1 cellular context compared by ENCODE assay signal in the genomic region with DNA sequence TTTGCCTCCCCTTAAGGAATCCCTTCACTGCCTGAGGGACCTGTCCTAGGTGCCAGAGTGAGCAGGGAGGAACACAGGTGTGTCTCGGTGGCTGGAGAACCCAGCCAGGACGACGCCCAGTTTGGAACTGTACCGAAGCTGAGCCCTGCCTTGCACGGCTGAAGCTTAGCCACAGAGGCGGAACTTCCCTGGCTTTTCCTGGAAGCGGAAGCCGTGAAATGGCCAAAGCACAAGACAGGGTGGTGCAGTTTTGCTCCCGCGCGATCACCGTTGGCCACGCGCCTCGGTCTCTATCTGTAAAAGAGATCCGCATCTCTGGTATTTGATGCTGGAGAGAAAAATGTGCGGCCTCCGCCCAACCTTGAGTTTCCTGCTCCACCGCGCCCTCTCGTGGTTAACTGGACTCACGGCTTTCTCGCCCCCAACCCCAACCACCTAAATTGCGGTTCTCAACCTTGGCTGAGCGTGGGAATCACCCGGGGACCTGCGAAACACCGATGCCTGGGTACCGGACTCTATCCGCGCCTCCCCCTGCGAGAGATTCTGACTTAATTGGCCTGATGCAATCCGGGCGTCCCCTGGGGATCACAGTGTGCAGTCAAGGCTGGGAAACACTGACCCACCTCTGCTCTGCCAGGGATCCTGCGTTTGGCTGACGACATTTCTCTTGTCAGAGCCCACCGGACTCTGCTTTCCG.
TF ChIP-seq lines count a peak whose summit lies in the region.

No MANE protein-coding gene starts in this region.

TF ChIP-seq in SK-N-SH treated with all-trans-retinoic acid at 6 μM for 48 hours, 23 proteins besides CTCF, POLR2A, EP300 and RAD21 (continued from another document):
- TF ChIP-seq TSHZ2 (CRISPR knock-in tag; IDR thresholded peaks at IDR 0.05) (no peak), ZNF70 (CRISPR knock-in tag; IDR thresholded peaks at IDR 0.05) (no peak), ZNF8 (CRISPR knock-in tag; IDR thresholded peaks at IDR 0.05) (no peak), CSDC2 (CRISPR knock-in tag; IDR thresholded peaks at IDR 0.05) (no peak), PPARA (CRISPR knock-in tag; IDR thresholded peaks at IDR 0.05; ENCODE audit: borderline replicate concordance) (no peak)
- TF ChIP-seq, protein P1, sequence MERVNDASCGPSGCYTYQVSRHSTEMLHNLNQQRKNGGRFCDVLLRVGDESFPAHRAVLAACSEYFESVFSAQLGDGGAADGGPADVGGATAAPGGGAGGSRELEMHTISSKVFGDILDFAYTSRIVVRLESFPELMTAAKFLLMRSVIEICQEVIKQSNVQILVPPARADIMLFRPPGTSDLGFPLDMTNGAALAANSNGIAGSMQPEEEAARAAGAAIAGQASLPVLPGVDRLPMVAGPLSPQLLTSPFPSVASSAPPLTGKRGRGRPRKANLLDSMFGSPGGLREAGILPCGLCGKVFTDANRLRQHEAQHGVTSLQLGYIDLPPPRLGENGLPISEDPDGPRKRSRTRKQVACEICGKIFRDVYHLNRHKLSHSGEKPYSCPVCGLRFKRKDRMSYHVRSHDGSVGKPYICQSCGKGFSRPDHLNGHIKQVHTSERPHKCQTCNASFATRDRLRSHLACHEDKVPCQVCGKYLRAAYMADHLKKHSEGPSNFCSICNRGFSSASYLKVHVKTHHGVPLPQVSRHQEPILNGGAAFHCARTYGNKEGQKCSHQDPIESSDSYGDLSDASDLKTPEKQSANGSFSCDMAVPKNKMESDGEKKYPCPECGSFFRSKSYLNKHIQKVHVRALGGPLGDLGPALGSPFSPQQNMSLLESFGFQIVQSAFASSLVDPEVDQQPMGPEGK (CRISPR knock-in tag; IDR thresholded peaks at IDR 0.05; ENCODE audit: borderline replicate concordance): no peak
- TF ChIP-seq, protein P2, sequence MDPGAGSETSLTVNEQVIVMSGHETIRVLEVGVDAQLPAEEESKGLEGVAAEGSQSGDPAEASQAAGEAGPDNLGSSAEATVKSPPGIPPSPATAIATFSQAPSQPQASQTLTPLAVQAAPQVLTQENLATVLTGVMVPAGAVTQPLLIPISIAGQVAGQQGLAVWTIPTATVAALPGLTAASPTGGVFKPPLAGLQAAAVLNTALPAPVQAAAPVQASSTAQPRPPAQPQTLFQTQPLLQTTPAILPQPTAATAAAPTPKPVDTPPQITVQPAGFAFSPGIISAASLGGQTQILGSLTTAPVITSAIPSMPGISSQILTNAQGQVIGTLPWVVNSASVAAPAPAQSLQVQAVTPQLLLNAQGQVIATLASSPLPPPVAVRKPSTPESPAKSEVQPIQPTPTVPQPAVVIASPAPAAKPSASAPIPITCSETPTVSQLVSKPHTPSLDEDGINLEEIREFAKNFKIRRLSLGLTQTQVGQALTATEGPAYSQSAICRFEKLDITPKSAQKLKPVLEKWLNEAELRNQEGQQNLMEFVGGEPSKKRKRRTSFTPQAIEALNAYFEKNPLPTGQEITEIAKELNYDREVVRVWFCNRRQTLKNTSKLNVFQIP (CRISPR knock-in tag; IDR thresholded peaks at IDR 0.05; ENCODE audit: borderline replicate concordance, low read depth): no peak
TF ChIP-seq in SK-N-SH treated with all-trans-retinoic acid at 6 μM for 48 hours: peak in this region for 0.
